Comparison of ENCODE assay signal across 8 cellular contexts in the genomic region with DNA sequence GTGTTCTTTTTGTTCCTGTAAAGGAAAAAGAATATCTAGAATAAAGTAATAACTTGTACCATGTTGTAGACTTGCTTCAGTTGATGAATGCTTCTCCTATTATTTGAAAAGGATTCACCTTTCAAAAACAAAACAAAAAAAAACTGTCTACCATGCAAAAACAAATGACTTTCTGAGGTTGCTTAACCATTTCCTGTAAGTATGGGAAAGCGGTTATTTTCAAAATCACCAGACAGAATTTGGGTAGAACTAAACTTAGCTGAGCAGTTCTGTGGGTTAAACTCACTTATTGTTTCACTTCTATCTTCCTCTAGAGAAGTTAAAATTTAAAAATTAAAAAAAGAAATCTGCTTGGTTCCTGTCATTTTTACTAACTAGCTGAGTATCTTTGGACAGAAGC. TPM values are rescaled to one million over a fixed set of nuclear protein-coding genes. Genes with fewer than 3 reads are reported as not detected.
DNase-seq lines count a peak whose midpoint lies in the region; ATAC-seq and TF ChIP-seq lines count a peak whose summit lies in the region.

No MANE protein-coding gene starts in this region.

- TF ChIP-seq CTCF in MM.1S (IDR thresholded peaks at IDR 0.05; ENCODE audit: low read length), result no peak

- H3K9me3 Mint-ChIP-seq in immature natural killer cell, result no peaks in the 10 kb centered on the region

- no peak overlapping the region for H3K14ac ChIP-seq in trophoblast cell (ENCODE audit: low read length)

- peaks cover 0 to 3% (median 2%) of the 10 kb centered on the region in 3 donors for H3K27me3 Mint-ChIP-seq in immature natural killer cell (ENCODE audit: low read depth in 3 of 3)

- H4K20me1 ChIP-seq in MM.1S (ENCODE audit: insufficient read depth, low read length), result peaks cover 10% of the 10 kb centered on the region; the same call in 1 of the 2 replicates

- H3K4me2 ChIP-seq in MM.1S (ENCODE audit: low read depth, low read length) (peak overlapping the region; percentile 50), trophoblast cell (ENCODE audit: low read length) (no peak overlapping the region)

- H4K12ac ChIP-seq in trophoblast cell (ENCODE audit: low read depth, low read length), result no peak overlapping the region

- H3K79me2 ChIP-seq in MM.1S (ENCODE audit: low read length) (peaks cover 68% of the 10 kb centered on the region), trophoblast cell (ENCODE audit: control insufficient read depth, insufficient read depth, low read length, poor library complexity) (no peaks in the 10 kb centered on the region)

- H2BK5ac ChIP-seq in trophoblast cell (ENCODE audit: low read depth, low read length, poor library complexity), result no peak overlapping the region

- no peak overlapping the region for H4K8ac ChIP-seq in trophoblast cell (ENCODE audit: low read depth, low read length)

- H2BK120ac ChIP-seq in trophoblast cell (ENCODE audit: insufficient read depth, low read length, poor library complexity), result no peak overlapping the region

- H3K27me3 ChIP-seq in MM.1S (replicated peaks; ENCODE audit: insufficient read depth, low read length) (no peaks in the 10 kb centered on the region), MG63 (no peaks in the 10 kb centered on the region), trophoblast cell (ENCODE audit: insufficient read depth, low read length) (no peaks in the 10 kb centered on the region)

- no peak overlapping the region for H3K4ac ChIP-seq in trophoblast cell (ENCODE audit: low read depth, low read length)

- H3K36me3 Mint-ChIP-seq in immature natural killer cell, result peaks cover 0 to 3% (median 0%) of the 10 kb centered on the region in 3 donors

- H3K79me1 ChIP-seq in trophoblast cell (ENCODE audit: low read length), result no peaks in the 10 kb centered on the region

- no peak overlapping the region for H3K18ac ChIP-seq in trophoblast cell (ENCODE audit: low read length)

- peak overlapping the region; percentile 60 to 97 (median 90) for H3K27ac Mint-ChIP-seq in immature natural killer cell

- H3K36me3 ChIP-seq in MM.1S (replicated peaks; ENCODE audit: insufficient read depth, low read length) (no peaks in the 10 kb centered on the region; the same call in 1 of the 2 replicates), MG63 (no peaks in the 10 kb centered on the region), trophoblast cell (ENCODE audit: control insufficient read depth in 1 of 2, insufficient read depth in 2 of 2, low read length in 2 of 2) (no peaks in the 10 kb centered on the region)

- H3K4me3 ChIP-seq in MM.1S (ENCODE audit: low read length), result 0 out of 2 replicates have a peak overlapping the region, but pooled peaks have one; percentile 13
- no peak overlapping the region for H3K4me3 ChIP-seq in MG63
- no peak overlapping the region for H3K4me3 ChIP-seq in trophoblast cell (ENCODE audit: low read depth, low read length)

- peak overlapping the region; percentile 58 to 84 (median 75) for H3K4me3 Mint-ChIP-seq in immature natural killer cell

- H4K91ac ChIP-seq in trophoblast cell (ENCODE audit: low read depth, low read length), result no peak overlapping the region

- H3F3A ChIP-seq in MM.1S (ENCODE audit: insufficient read depth, low read length), result peaks cover 18% of the 10 kb centered on the region

- no peaks in the 10 kb centered on the region for H3K9me2 ChIP-seq in MM.1S (replicated peaks; ENCODE audit: insufficient read depth, low read length)

- H3K27ac ChIP-seq in MM.1S (ENCODE audit: low read length) (no peak overlapping the region), trophoblast cell (ENCODE audit: low read depth, low read length) (no peak overlapping the region)

- no peak overlapping the region for H2AFZ ChIP-seq in MM.1S (ENCODE audit: low read length)
- H2AFZ ChIP-seq in trophoblast cell (ENCODE audit: insufficient read depth, low read length, poor library complexity), result no peak overlapping the region

- H3K9ac ChIP-seq in MM.1S (ENCODE audit: low read length) (no peak overlapping the region), trophoblast cell (ENCODE audit: low read length) (no peak overlapping the region)

- H3K4me1 Mint-ChIP-seq in immature natural killer cell, result peaks cover 86 to 95% of the 10 kb centered on the region in 2 donors

- H3K4me1 ChIP-seq in MM.1S (ENCODE audit: low read length) (peaks cover 22% of the 10 kb centered on the region), trophoblast cell (ENCODE audit: control insufficient read depth in 1 of 2, insufficient read depth in 2 of 2, low read length in 2 of 2) (peaks cover 0 to 8% of the 10 kb centered on the region in 2 experiments)

- no peak overlapping the region for H2BK12ac ChIP-seq in trophoblast cell (ENCODE audit: low read length)

- DNase-seq in MM.1S (peak; percentile 85), immature natural killer cell (peak; percentile 65 to 71 (median 70)), MG63 (no peak), trophoblast cell (no peak), DMS79 (lab: John Stamatoyannopoulos, UW) (no peak), NCI-H2196 treated with DMSO at 0.1 percent for 48 hours (lab: John Stamatoyannopoulos, UW; ENCODE audit: unreplicated experiment) (no peak)

- H3K23ac ChIP-seq in trophoblast cell (ENCODE audit: low read length), result no peak overlapping the region

- ATAC-seq in GM18517 (IDR thresholded peaks at IDR 0.05; ENCODE audit: unreplicated experiment), result peak; percentile 63
- ATAC-seq in HG02571 (IDR thresholded peaks at IDR 0.05; ENCODE audit: unreplicated experiment), result peak; percentile 55

- no CpG with 5 or more reads among the region's 1 CpG for WGBS in trophoblast cell (ENCODE audit: extremely low coverage, insufficient coverage, insufficient read length)

- H2AK5ac ChIP-seq in trophoblast cell (ENCODE audit: low read length), result no peak overlapping the region

- H3K9me3 ChIP-seq in MM.1S (replicated peaks; ENCODE audit: insufficient read depth, low read length) (no peaks in the 10 kb centered on the region), MG63 (no peaks in the 10 kb centered on the region), trophoblast cell (ENCODE audit: insufficient read depth, low read depth, low read length) (no peaks in the 10 kb centered on the region)

RNA-seq across cellular contexts. Expression of a gene that starts 25.2 kb away (rescaled TPM):
- polyA plus RNA-seq in immature natural killer cell, result 10 to 100 TPM; 33.2 to 80.4 (median 39.9) TPM
- 21.4 and 24.2 TPM in 2 replicates for total RNA-seq in MG63 (2014; rRNA removed; shearing (Covaris generic); ENCODE audit: low replicate concordance)
- polyA plus RNA-seq in trophoblast cell (2013), result 4.7 TPM in 2 replicates

Comparison
In these comparisons a context has a peak if more than half of its experiments do, and no peak if none do; other contexts are left out.
1. DNase-seq: peak in MM.1S (single experiment) and immature natural killer cell (3 of 3); none in MG63 (single experiment), trophoblast cell (0 of 2), DMS79 (single experiment) and NCI-H2196 treated with DMSO at 0.1 percent for 48 hours (single experiment).